24 cellular contexts compared by ENCODE assay signal in genomic region chr1:31949862-31950261, GRCh38.
"Had no signal": no experiment of that assay in that cellular context is flagged by ENCODE, and none has a peak within 500 bp of the region (broad histone marks: within the 10 kb centered on the region; RNA-seq: fewer than 3 reads in every experiment).

No MANE protein-coding gene starts in this region.

- H3K9me3 ChIP-seq: esophagus squamous epithelium, heart right ventricle, ovary, psoas muscle, sigmoid colon, thoracic aorta, tibial nerve, upper lobe of left lung, uterus had no signal

- H3K36me3 Mint-ChIP-seq: memory B cell; stimulated activated memory B cell treated with anti-CD40 and anti-IgM and Interleukin-4, amounts not matched to agents 10 μg/mL and 1 μg/mL and 100 μg/mL, for 72 hours had no signal

- H3K9me3 Mint-ChIP-seq: effector memory CD8-positive, alpha-beta T cell; memory B cell; nephron; stimulated activated memory B cell treated with anti-CD40 and anti-IgM and Interleukin-4, amounts not matched to agents 10 μg/mL and 1 μg/mL and 100 μg/mL, for 72 hours; stimulated activated naive CD8-positive, alpha-beta T cell treated with anti-CD3 and anti-CD28 coated beads, Interleukin-15, Interleukin-2, amounts not matched to agents 100 ng/mL and 50 ng/mL, for 24 hours had no signal

- DNase-seq: cortex of kidney; effector memory CD8-positive, alpha-beta T cell; erythroblast; esophagus squamous epithelium; foreskin melanocyte; glutamatergic neuron; heart right ventricle; hippocampal formation; nucleus accumbens; ovary; posterior cingulate gyrus; psoas muscle; right cardiac atrium; sigmoid colon; stimulated activated CD4-positive, alpha-beta T cell treated with anti-CD3 and anti-CD28 coated beads, Interleukin-2, amount 100 ng/mL, for 24 hours; stimulated activated CD4-positive, alpha-beta T cell treated with anti-CD3 and anti-CD28 coated beads, Interleukin-4, amount 100 ng/mL, for 24 hours; uterus had no signal

- H3K4me3 Mint-ChIP-seq: effector memory CD8-positive, alpha-beta T cell; memory B cell; nephron; stimulated activated memory B cell treated with anti-CD40 and anti-IgM and Interleukin-4, amounts not matched to agents 10 μg/mL and 1 μg/mL and 100 μg/mL, for 72 hours; stimulated activated naive CD8-positive, alpha-beta T cell treated with anti-CD3 and anti-CD28 coated beads, Interleukin-15, Interleukin-2, amounts not matched to agents 100 ng/mL and 50 ng/mL, for 24 hours had no signal

- H3K27me3 Mint-ChIP-seq: effector memory CD8-positive, alpha-beta T cell; memory B cell; stimulated activated memory B cell treated with anti-CD40 and anti-IgM and Interleukin-4, amounts not matched to agents 10 μg/mL and 1 μg/mL and 100 μg/mL, for 72 hours; stimulated activated naive CD8-positive, alpha-beta T cell treated with anti-CD3 and anti-CD28 coated beads, Interleukin-15, Interleukin-2, amounts not matched to agents 100 ng/mL and 50 ng/mL, for 24 hours had no signal

- H3K27ac Mint-ChIP-seq: effector memory CD8-positive, alpha-beta T cell; memory B cell; nephron; stimulated activated memory B cell treated with anti-CD40 and anti-IgM and Interleukin-4, amounts not matched to agents 10 μg/mL and 1 μg/mL and 100 μg/mL, for 72 hours; stimulated activated naive CD8-positive, alpha-beta T cell treated with anti-CD3 and anti-CD28 coated beads, Interleukin-15, Interleukin-2, amounts not matched to agents 100 ng/mL and 50 ng/mL, for 24 hours had no signal

- ATAC-seq: effector memory CD8-positive, alpha-beta T cell; heart right ventricle; psoas muscle; right cardiac atrium; stimulated activated memory B cell treated with anti-CD40 and anti-IgM and Interleukin-4, amounts not matched to agents 10 μg/mL and 1 μg/mL and 100 μg/mL, for 72 hours had no signal
